18 cellular contexts compared by ENCODE assay signal in genomic region chr3:191085091-191085490, GRCh38.
DNase-seq lines count a peak whose midpoint lies in the region; ATAC-seq and TF ChIP-seq lines count a peak whose summit lies in the region.
"Had no signal": no experiment of that assay in that cellular context is flagged by ENCODE, and none has a peak within 500 bp of the region (broad histone marks: within the 10 kb centered on the region; RNA-seq: fewer than 3 reads in every experiment).

No MANE protein-coding gene starts in this region.

- H3K4me1 ChIP-seq in osteoblast (ENCODE audit: insufficient read depth, low read length) (peaks cover 9% of the 10 kb centered on the region), heart left ventricle (no peaks in the 10 kb centered on the region), transverse colon (no peaks in the 10 kb centered on the region)
- H3K4me1 ChIP-seq: tibial artery had no signal

- TF ChIP-seq EP300 in transverse colon (IDR thresholded peaks at IDR 0.05; ENCODE audit: low read depth): no peak

- H3K9me3 ChIP-seq in osteoblast (ENCODE audit: low read depth, low read length) (no peaks in the 10 kb centered on the region), heart left ventricle (peaks cover 0 to 3% (median 0%) of the 10 kb centered on the region in 12 donors), transverse colon (no peaks in the 10 kb centered on the region)
- H3K9me3 ChIP-seq: tibial artery had no signal

- in situ Hi-C loops in transverse colon (cut with MboI; ENCODE audit: low pct_ligation_motif_present in 1 of 4, low pct_unique_long_range_greater_than_20kb in 1 of 4, low sequenced_read_pairs in 3 of 4): no loop called here

- 76 to 85% (median 84%) methylated on average over 3 of the region's 3 CpGs for WGBS in heart left ventricle, 4 donors
- 68 to 88% methylated on average over 3 of the region's 3 CpGs for WGBS in transverse colon (ENCODE audit: low coverage in 1 of 2), 2 donors

- no peaks in the 10 kb centered on the region for H4K20me1 ChIP-seq in osteoblast (ENCODE audit: insufficient read depth, low read length)

- H3K4me2 ChIP-seq in osteoblast (ENCODE audit: insufficient read depth, low read length): peak overlapping the region; percentile 59

- H3K4me3 ChIP-seq in choroid plexus epithelial cell (ENCODE audit: low read depth, low read length) (no peak overlapping the region), osteoblast (ENCODE audit: insufficient read depth, low read length) (peak overlapping the region; percentile 20), heart left ventricle (no peak overlapping the region), transverse colon (no peak overlapping the region)
- H3K4me3 ChIP-seq: cardiac muscle cell, tibial artery had no signal

- no peak for TF ChIP-seq POLR2A in heart left ventricle (IDR thresholded peaks at IDR 0.05)
- TF ChIP-seq POLR2A in transverse colon (IDR thresholded peaks at IDR 0.05): no peak

- intact Hi-C loops in heart left ventricle (cut with DNase I) (no loop called here), transverse colon (cut with DNase I; ENCODE audit: low total_unique reads) (no loop called here)

- H3K27ac ChIP-seq in osteoblast (ENCODE audit: low read depth, low read length) (peak overlapping the region; percentile 23), heart left ventricle (no peak overlapping the region), transverse colon (no peak overlapping the region)
- H3K27ac ChIP-seq: cardiac muscle cell, tibial artery had no signal

- DNase-seq in Daoy (ENCODE audit: low read depth) (peak; percentile 27), HT1080 (ENCODE audit: low read depth) (peak; percentile 36), choroid plexus epithelial cell (ENCODE audit: low read depth) (peak; percentile 15), osteoblast (ENCODE audit: insufficient read length, low spot score, missing footprints) (no peak), heart left ventricle (no peak), transverse colon (no peak)
- DNase-seq: activated CD4-positive, alpha-beta T cell treated with anti-CD3 and anti-CD28 coated beads for 1 hour; activated naive CD8-positive, alpha-beta T cell treated with anti-CD3 and anti-CD28 coated beads, Interleukin-2, amount 50 U/mL, for 24 hours; H9; NCI-H1436 treated with DMSO at 0.1 percent for 48 hours; NCI-H526; OCI-M1; retina; stimulated activated naive B cell treated with anti-CD40 and anti-IgM and Interleukin-4, amounts not matched to agents 10 μg/mL and 1 μg/mL and 100 μg/mL, for 72 hours; tibial artery had no signal

- H3K27me3 ChIP-seq in osteoblast (ENCODE audit: insufficient read depth, low read length) (no peaks in the 10 kb centered on the region), heart left ventricle (no peaks in the 10 kb centered on the region), transverse colon (no peaks in the 10 kb centered on the region)
- H3K27me3 ChIP-seq: tibial artery had no signal

- TF ChIP-seq CTCF in choroid plexus epithelial cell (conservative IDR thresholded peaks at IDR 0.05; ENCODE audit: low read depth, low read length) (no peak), osteoblast (IDR thresholded peaks at IDR 0.05; ENCODE audit: extremely low read depth, low read depth, low read length) (no peak), heart left ventricle (IDR thresholded peaks at IDR 0.05) (no peak), transverse colon (IDR thresholded peaks at IDR 0.05) (no peak)

- no peaks in the 10 kb centered on the region for H3K79me2 ChIP-seq in osteoblast (ENCODE audit: insufficient read depth, low read length)

- H3K36me3 ChIP-seq in osteoblast (ENCODE audit: insufficient read depth, low read length): no peaks in the 10 kb centered on the region
- no peaks in the 10 kb centered on the region for H3K36me3 ChIP-seq in heart left ventricle
- H3K36me3 ChIP-seq in transverse colon: no peaks in the 10 kb centered on the region
- H3K36me3 ChIP-seq: cardiac muscle cell, tibial artery had no signal

- ATAC-seq in heart left ventricle: no peak
- ATAC-seq in HG03095 (IDR thresholded peaks at IDR 0.05; ENCODE audit: unreplicated experiment): no peak
- ATAC-seq in GM21381 (IDR thresholded peaks at IDR 0.05; ENCODE audit: unreplicated experiment): no peak
- ATAC-seq: activated naive CD8-positive, alpha-beta T cell treated with anti-CD3 and anti-CD28 coated beads, Interleukin-2, amount 50 U/mL, for 24 hours; stimulated activated naive B cell treated with anti-CD40 and anti-IgM and Interleukin-4, amounts not matched to agents 10 μg/mL and 1 μg/mL and 100 μg/mL, for 72 hours had no signal

- peak overlapping the region; percentile 64 for H2AFZ ChIP-seq in osteoblast (ENCODE audit: low read length)

Comparison
In these comparisons a context has a peak if more than half of its experiments do, and no peak if none do; other contexts are left out.
1. DNase-seq: peak in Daoy (single experiment), HT1080 (single experiment) and choroid plexus epithelial cell (single experiment); none in osteoblast (single experiment), heart left ventricle (0 of 5) and transverse colon (single experiment).